Comparison of ENCODE assay signal across 10 cellular contexts in genomic region chr21:44867464-44867863, GRCh38. TPM values are rescaled to one million over a fixed set of nuclear protein-coding genes. Genes with fewer than 3 reads are reported as not detected.
DNase-seq lines count a peak whose midpoint lies in the region; ATAC-seq, FAIRE-seq and TF ChIP-seq lines count a peak whose summit lies in the region.
"Had no signal": no experiment of that assay in that cellular context is flagged by ENCODE, and none has a peak within 500 bp of the region (broad histone marks: within the 10 kb centered on the region; RNA-seq: fewer than 3 reads in every experiment).

No MANE protein-coding gene starts in this region.

- ATAC-seq in RWPE2 (ENCODE audit: low read depth): no peak
- ATAC-seq: left lobe of liver had no signal

- no peak for TF ChIP-seq POLR2A in endothelial cell of umbilical vein (IDR thresholded peaks at IDR 0.05; ENCODE audit: low read depth, low read length)

- CTCF ChIA-PET in endothelial cell of umbilical vein (lab: Charles Lee): interaction anchor here (0.7 to 1.9 kb wide), 3 partner anchors 13 to 66 kb away, joined by 4 to 11 read pairs (median 5); partner anchors contain the start of gene UBE2G2

- no peaks in the 10 kb centered on the region for H3K9me1 ChIP-seq in endothelial cell of umbilical vein (replicated peaks; ENCODE audit: control insufficient read depth, extremely low read depth, insufficient read depth, low read length)

- H3K9me3 ChIP-seq in GM23248 (ENCODE audit: low read depth): no peaks in the 10 kb centered on the region
- H3K9me3 ChIP-seq in RWPE2 (ENCODE audit: severe bottlenecking): no peaks in the 10 kb centered on the region
- no peaks in the 10 kb centered on the region for H3K9me3 ChIP-seq in endothelial cell of umbilical vein (replicated peaks; ENCODE audit: control insufficient read depth, insufficient read depth, low read length)
- H3K9me3 ChIP-seq in small intestine (ENCODE audit: control insufficient read depth, low read depth): no peaks in the 10 kb centered on the region
- no peaks in the 10 kb centered on the region for H3K9me3 ChIP-seq in HAP-1

- no TSS peak for BruUV-seq in endothelial cell of umbilical vein (replicated peaks; lab: Mats Ljungman, UMichigan)

- H4K20me1 ChIP-seq in GM23248 (ENCODE audit: insufficient read depth): peaks cover 10% of the 10 kb centered on the region; the same call in 1 of the 2 replicates
- H4K20me1 ChIP-seq in endothelial cell of umbilical vein (replicated peaks; ENCODE audit: control insufficient read depth, extremely low read depth, insufficient read depth, low read length): peaks cover 5% of the 10 kb centered on the region

- H3K4me1 ChIP-seq in GM23248 (ENCODE audit: insufficient read depth): peaks cover 63% of the 10 kb centered on the region
- peaks cover 48% of the 10 kb centered on the region for H3K4me1 ChIP-seq in RWPE2 (ENCODE audit: insufficient read depth, poor library complexity, severe bottlenecking)
- H3K4me1 ChIP-seq in endothelial cell of umbilical vein (ENCODE audit: control insufficient read depth, extremely low read depth, insufficient read depth, low read length): peaks cover 64% of the 10 kb centered on the region
- peaks cover 11 to 25% of the 10 kb centered on the region in 2 donors for H3K4me1 ChIP-seq in small intestine (ENCODE audit: control insufficient read depth in 2 of 2, insufficient read depth in 1 of 2, low read depth in 1 of 2, low read length in 1 of 2)
- peaks cover 12% of the 10 kb centered on the region for H3K4me1 ChIP-seq in HAP-1

- POLR2A ChIA-PET in endothelial cell of umbilical vein (lab: Charles Lee): no interaction called here

- DNase-seq in GM23248 (no peak), RWPE2 (ENCODE audit: low spot score) (no peak), endothelial cell of umbilical vein (ENCODE audit: low read depth, low spot score) (no peak), posterior vena cava (ENCODE audit: low spot score) (peak; percentile 60), small intestine (no peak), epidermal melanocyte (ENCODE audit: insufficient read length, low spot score) (no peak), HAP-1 (ENCODE audit: low spot score in 2 of 2) (no peak)

- dilution Hi-C loops in endothelial cell of umbilical vein (cut with MboI; ENCODE audit: extremely low pct_ligation_motif_present, low sequenced_read_pairs): no loop called here

- H3K36me3 ChIP-seq in GM23248 (ENCODE audit: low read depth) (peaks cover 18% of the 10 kb centered on the region), RWPE2 (ENCODE audit: low read depth) (peaks cover 50% of the 10 kb centered on the region), endothelial cell of umbilical vein (ENCODE audit: control insufficient read depth in 2 of 2, extremely low read depth in 1 of 2, insufficient read depth in 2 of 2, low read length in 2 of 2) (peaks cover 14 to 21% of the 10 kb centered on the region in 2 experiments), small intestine (ENCODE audit: control insufficient read depth in 2 of 2, insufficient read depth in 2 of 2, low read length in 2 of 2) (peaks cover 0 to 4% of the 10 kb centered on the region in 2 donors), HAP-1 (replicated peaks) (peaks cover 10% of the 10 kb centered on the region)

- TF ChIP-seq CTCF in RWPE2 (IDR thresholded peaks at IDR 0.05; ENCODE audit: poor library complexity, severe bottlenecking): no peak
- no peak for TF ChIP-seq CTCF in endothelial cell of umbilical vein (IDR thresholded peaks at IDR 0.05; ENCODE audit: extremely low read depth in 1 of 2, insufficient read depth in 1 of 2, low read depth in 1 of 2, low read length in 2 of 2)

- peaks cover 58% of the 10 kb centered on the region for H3F3A ChIP-seq in GM23248 (ENCODE audit: insufficient read depth)

- peaks cover 100% of the 10 kb centered on the region for H3K79me2 ChIP-seq in GM23248 (ENCODE audit: insufficient read depth)
- peaks cover 93% of the 10 kb centered on the region for H3K79me2 ChIP-seq in endothelial cell of umbilical vein (ENCODE audit: control insufficient read depth, insufficient read depth, low read length)

- H2AFZ ChIP-seq in GM23248 (no peak overlapping the region), endothelial cell of umbilical vein (ENCODE audit: low read depth, low read length) (no peak overlapping the region)

- H3K4me2 ChIP-seq in GM23248 (ENCODE audit: unreplicated experiment): no peak overlapping the region
- peak overlapping the region; percentile 89 for H3K4me2 ChIP-seq in endothelial cell of umbilical vein (ENCODE audit: insufficient read depth, low read length)

- H3K4me3 ChIP-seq in GM23248 (no peak overlapping the region), RWPE2 (ENCODE audit: severe bottlenecking) (no peak overlapping the region), endothelial cell of umbilical vein (replicated peaks in 1 of 3; ENCODE audit: insufficient read depth in 1 of 3, low read depth in 1 of 3, low read length in 3 of 3) (no peak overlapping the region), small intestine (ENCODE audit: low read depth in 1 of 2, low read length in 2 of 2) (no peak overlapping the region), HAP-1 (no peak overlapping the region)

- FAIRE-seq in endothelial cell of umbilical vein (lab: Jason Lieb, UNC): no peak
- no peak for FAIRE-seq in small intestine (lab: Jason Lieb, UNC)
- FAIRE-seq: urothelium cell line had no signal

- intact Hi-C loops in endothelial cell of umbilical vein (cut with micrococcal nuclease) (no loop called here), posterior vena cava (cut with DNase I) (no loop called here)

- peak overlapping the region; percentile 70 for H3K27ac ChIP-seq in GM23248
- peak overlapping the region; percentile 93 for H3K27ac ChIP-seq in RWPE2 (ENCODE audit: poor library complexity, severe bottlenecking)
- peak overlapping the region; percentile 97 for H3K27ac ChIP-seq in endothelial cell of umbilical vein (ENCODE audit: insufficient read depth, low read depth, low read length)
- no peak overlapping the region for H3K27ac ChIP-seq in small intestine (ENCODE audit: low read depth in 1 of 2, low read length in 1 of 2)
- H3K27ac ChIP-seq: HL-60 had no signal

- in situ Hi-C loops in GM23248 (cut with MboI): no loop called here
- in situ Hi-C loops in HAP-1 (cut with MboI; ENCODE audit: low sequenced_read_pairs): no loop called here

- WGBS in GM23248 (ENCODE audit: low coverage in 1 of 2, low lambda C conversion rate in 2 of 2, missing lambda C conversion rate in 2 of 2), 2 experiments: 90 to 93% methylated on average over 14 to 15 of the region's 15 CpGs
- WGBS in small intestine, 3 donors: 86 to 96% (median 91%) methylated on average over 15 of the region's 15 CpGs

- H3K9ac ChIP-seq in GM23248: no peak overlapping the region
- peak overlapping the region; percentile 28 for H3K9ac ChIP-seq in endothelial cell of umbilical vein (replicated peaks; ENCODE audit: extremely low read depth, insufficient read depth, low read length)

- no peaks in the 10 kb centered on the region for H3K9me2 ChIP-seq in GM23248 (ENCODE audit: insufficient read depth)

- H3K27me3 ChIP-seq in GM23248 (replicated peaks; ENCODE audit: insufficient read depth): no peaks in the 10 kb centered on the region
- no peaks in the 10 kb centered on the region for H3K27me3 ChIP-seq in RWPE2 (ENCODE audit: insufficient read depth, poor library complexity, severe bottlenecking)
- no peaks in the 10 kb centered on the region for H3K27me3 ChIP-seq in endothelial cell of umbilical vein (ENCODE audit: control insufficient read depth in 2 of 2, insufficient read depth in 2 of 2, low read length in 2 of 2)
- no peaks in the 10 kb centered on the region for H3K27me3 ChIP-seq in small intestine (ENCODE audit: control insufficient read depth in 2 of 2, insufficient read depth in 2 of 2, low read length in 2 of 2)
- no peaks in the 10 kb centered on the region for H3K27me3 ChIP-seq in HAP-1 (ENCODE audit: low read depth)

RNA-seq across cellular contexts. Expression of gene PTTG1IP, which starts 6.0 kb away (rescaled TPM):
- 680 and 814 TPM in 2 replicates for total RNA-seq in GM23248 (2014; rRNA removed; shearing (Covaris generic))
- polyA plus RNA-seq in GM23248 (2016; fragmentation: Nextera tagmentation; extraction: Ambion mirVana) (676 and 703 TPM in 2 replicates), endothelial cell of umbilical vein (313 and 342 TPM in 2 replicates), small intestine (100 to 1,000 TPM; 116 to 128 (median 128) TPM)
- total RNA-seq in endothelial cell of umbilical vein (406 and 415 TPM in 2 replicates), posterior vena cava (100 to 1,000 TPM; 202 to 246 TPM)
- polyA plus RNA-seq in endothelial cell of umbilical vein (2011; cell fraction: cytosol; rRNA removed): 289 and 309 TPM in 2 replicates
- polyA plus RNA-seq in endothelial cell of umbilical vein (2011; cell fraction: nucleus; rRNA removed): 194 and 204 TPM in 2 replicates
- polyA plus RNA-seq in endothelial cell of umbilical vein (2012): 314 and 368 TPM in 2 replicates
- 267 and 299 TPM in 2 replicates for polyA minus RNA-seq in endothelial cell of umbilical vein
- polyA minus RNA-seq in endothelial cell of umbilical vein (2011; cell fraction: cytosol; rRNA and poly(A)+ RNA removed): 103 TPM
- 77.5 and 96.0 TPM in 2 replicates for polyA minus RNA-seq in endothelial cell of umbilical vein (2011; cell fraction: nucleus; rRNA and poly(A)+ RNA removed)

RNA-seq across cellular contexts. Expression of gene SUMO3, which starts 49.6 kb away (rescaled TPM):
- total RNA-seq in GM23248 (2014; rRNA removed; shearing (Covaris generic)): 97.3 and 110 TPM in 2 replicates
- 178 TPM in 2 replicates for polyA plus RNA-seq in GM23248 (2016; fragmentation: Nextera tagmentation; extraction: Ambion mirVana)
- 99.7 and 102 TPM in 2 replicates for total RNA-seq in endothelial cell of umbilical vein
- 109 and 123 TPM in 2 replicates for polyA plus RNA-seq in endothelial cell of umbilical vein
- polyA plus RNA-seq in endothelial cell of umbilical vein (2011; cell fraction: cytosol; rRNA removed): 115 and 130 TPM in 2 replicates
- polyA plus RNA-seq in endothelial cell of umbilical vein (2011; cell fraction: nucleus; rRNA removed): 46.3 and 55.9 TPM in 2 replicates
- polyA plus RNA-seq in endothelial cell of umbilical vein (2012): 107 and 137 TPM in 2 replicates
- 79.8 and 101 TPM in 2 replicates for polyA minus RNA-seq in endothelial cell of umbilical vein
- polyA minus RNA-seq in endothelial cell of umbilical vein (2011; cell fraction: cytosol; rRNA and poly(A)+ RNA removed): 50.6 TPM
- 21.6 and 22.3 TPM in 2 replicates for polyA minus RNA-seq in endothelial cell of umbilical vein (2011; cell fraction: nucleus; rRNA and poly(A)+ RNA removed)
- total RNA-seq in posterior vena cava: 10 to 100 TPM; 53.5 to 58.3 TPM
- 10 to 100 TPM; 70.8 to 78.6 (median 76.0) TPM for polyA plus RNA-seq in small intestine

RNA-seq across cellular contexts. Expression of gene ITGB2, which starts 53.2 kb away (rescaled TPM):
- total RNA-seq in GM23248 (2014; rRNA removed; shearing (Covaris generic)): 1.3 and 2.1 TPM in 2 replicates
- 2.2 and 2.7 TPM in 2 replicates for polyA plus RNA-seq in GM23248 (2016; fragmentation: Nextera tagmentation; extraction: Ambion mirVana)
- total RNA-seq in endothelial cell of umbilical vein: 0.65 and 0.91 TPM in 2 replicates
- 0.39 and 0.59 TPM in 2 replicates for polyA plus RNA-seq in endothelial cell of umbilical vein
- 0.26 and 0.87 TPM in 2 replicates for polyA plus RNA-seq in endothelial cell of umbilical vein (2011; cell fraction: cytosol; rRNA removed)
- polyA plus RNA-seq in endothelial cell of umbilical vein (2011; cell fraction: nucleus; rRNA removed): 0.30 and 0.48 TPM in 2 replicates
- 0.94 and 1.9 TPM in 2 replicates for polyA plus RNA-seq in endothelial cell of umbilical vein (2012)
- polyA minus RNA-seq in endothelial cell of umbilical vein: 0.19 TPM in 1 of 2 replicates, not detected in the other
- polyA minus RNA-seq in endothelial cell of umbilical vein (2011; cell fraction: cytosol; rRNA and poly(A)+ RNA removed): 0.72 TPM
- polyA minus RNA-seq in endothelial cell of umbilical vein (2011; cell fraction: nucleus; rRNA and poly(A)+ RNA removed): 0.58 TPM in 1 of 2 replicates, not detected in the other
- total RNA-seq in posterior vena cava: 100 to 1,000 TPM in 1 of 2 donors, 10 to 100 TPM in 1; 47.9 to 122 TPM
- polyA plus RNA-seq in small intestine: 10 to 100 TPM in 2 of 3 donors, 1 to 10 TPM in 1; 4.5 to 16.4 (median 15.4) TPM

Comparison
In these comparisons a context has a peak if more than half of its experiments do, and no peak if none do; other contexts are left out.
1. H3K27ac ChIP-seq: peak in GM23248 (single experiment), RWPE2 (single experiment) and endothelial cell of umbilical vein (single experiment); none in small intestine (0 of 2).
2. RNA of gene ITGB2, which starts 53.2 kb away (total RNA-seq): 47.9 to 122 TPM in posterior vena cava; 1.3 to 2.1 TPM in GM23248 and 0.65 to 0.91 TPM in endothelial cell of umbilical vein; every median in the first group is over 10 times any median in the second.